In genomic region chr3:142795332-142795731, GRCh38 we compare ENCODE assay signal across 39 cellular contexts.
"Had no signal": no experiment of that assay in that cellular context is flagged by ENCODE, and none has a peak within 500 bp of the region (broad histone marks: within the 10 kb centered on the region; RNA-seq: fewer than 3 reads in every experiment).

No MANE protein-coding gene starts in this region.

- H3K27me3 Mint-ChIP-seq: activated naive CD4-positive, alpha-beta T cell treated with anti-CD3 and anti-CD28 coated beads, Interleukin-2, amount 10 ng/mL, durations not matched to agents 7 days and 5 days; activated naive CD4-positive, alpha-beta T cell treated with anti-CD3 and anti-CD28 coated beads, Interleukin-2, amount 50 U/mL, for 24 hours; activated naive CD8-positive, alpha-beta T cell; activated naive CD8-positive, alpha-beta T cell treated with anti-CD3 and anti-CD28 coated beads for 36 hours; activated naive CD8-positive, alpha-beta T cell treated with anti-CD3 and anti-CD28 coated beads, Interleukin-2, amount 50 U/mL, for 24 hours; activated T-cell treated with anti-CD3 and anti-CD28 coated beads, Interleukin-2, amount 50 U/mL, for 24 hours; activated T-helper 17 cell treated with anti-CD3 and anti-CD28 coated beads, Interleukin-2, amount 50 U/mL, for 72 hours; brain; central memory CD8-positive, alpha-beta T cell had no signal

- ATAC-seq: activated naive CD4-positive, alpha-beta T cell treated with anti-CD3 and anti-CD28 coated beads, Interleukin-2, amount 50 U/mL, for 72 hours; activated naive CD8-positive, alpha-beta T cell treated with anti-CD3 and anti-CD28 coated beads, Interleukin-2, amount 50 U/mL, for 24 hours; activated T-cell treated with anti-CD3 and anti-CD28 coated beads, Interleukin-2, amount 50 U/mL, for 4 hours; activated T-cell treated with anti-CD3 and anti-CD28 coated beads, Interleukin-2, amount 50 U/mL, for 72 hours; activated T-helper 17 cell treated with anti-CD3 and anti-CD28 coated beads, Interleukin-2, amount 50 U/mL, for 72 hours; body of pancreas had no signal

- H3K9me3 ChIP-seq: adrenal gland, ascending aorta, body of pancreas, breast epithelium had no signal

- FAIRE-seq: bronchial epithelial cell had no signal

- H3K36me3 Mint-ChIP-seq: activated naive CD4-positive, alpha-beta T cell treated with anti-CD3 and anti-CD28 coated beads, Interleukin-2, amount 10 ng/mL, durations not matched to agents 7 days and 5 days; activated naive CD8-positive, alpha-beta T cell treated with anti-CD3 and anti-CD28 coated beads, Interleukin-2, amount 10 ng/mL, durations not matched to agents 7 days and 5 days had no signal

- H3K4me1 Mint-ChIP-seq: activated naive CD4-positive, alpha-beta T cell treated with anti-CD3 and anti-CD28 coated beads, Interleukin-2, amount 10 ng/mL, durations not matched to agents 7 days and 5 days; activated naive CD4-positive, alpha-beta T cell treated with anti-CD3 and anti-CD28 coated beads, Interleukin-2, amount 50 U/mL, for 24 hours; activated naive CD8-positive, alpha-beta T cell treated with anti-CD3 and anti-CD28 coated beads for 36 hours; activated naive CD8-positive, alpha-beta T cell treated with anti-CD3 and anti-CD28 coated beads, Interleukin-2, amount 10 ng/mL, durations not matched to agents 7 days and 5 days; activated naive CD8-positive, alpha-beta T cell treated with anti-CD3 and anti-CD28 coated beads, Interleukin-2, amount 50 U/mL, for 24 hours; activated T-helper 17 cell treated with anti-CD3 and anti-CD28 coated beads, Interleukin-2, amount 50 U/mL, for 72 hours; brain; central memory CD8-positive, alpha-beta T cell had no signal

- H3K4me3 ChIP-seq: adrenal gland, ascending aorta, body of pancreas, breast epithelium, cardiac muscle cell had no signal

- H3K27ac ChIP-seq: adrenal gland, ascending aorta, body of pancreas, brain microvascular endothelial cell, breast epithelium, cardiac muscle cell had no signal

- H3K27me3 ChIP-seq: adrenal gland, ascending aorta, body of pancreas, brain microvascular endothelial cell, breast epithelium, cardiac muscle cell had no signal

- H3K4me1 ChIP-seq: adrenal gland, ascending aorta, body of pancreas, breast epithelium had no signal

- DNase-seq: activated effector memory CD4-positive, alpha-beta T cell treated with anti-CD3 and anti-CD28 coated beads, Interleukin-2, amount 50 U/mL, for 16 hours; activated effector memory CD4-positive, alpha-beta T cell treated with Interleukin-2 at 50 U/mL for 16 hours; activated gamma-delta T cell; activated gamma-delta T cell treated with Interleukin-2 at 50 U/mL for 16 hours; activated naive CD4-positive, alpha-beta T cell; activated naive CD4-positive, alpha-beta T cell treated with anti-CD3 and anti-CD28 coated beads for 36 hours; activated naive CD4-positive, alpha-beta T cell treated with anti-CD3 and anti-CD28 coated beads, Interleukin-2, amount 10 ng/mL, durations not matched to agents 7 days and 5 days; activated naive CD4-positive, alpha-beta T cell treated with anti-CD3 and anti-CD28 coated beads, Interleukin-2, amount 50 U/mL, for 16 hours; activated naive CD4-positive, alpha-beta T cell treated with Interleukin-2 at 50 U/mL for 16 hours; activated naive CD8-positive, alpha-beta T cell treated with anti-CD3 and anti-CD28 coated beads for 36 hours; activated naive CD8-positive, alpha-beta T cell treated with anti-CD3 and anti-CD28 coated beads, Interleukin-2, amount 10 ng/mL, durations not matched to agents 7 days and 5 days; activated naive CD8-positive, alpha-beta T cell treated with anti-CD3 and anti-CD28 coated beads, Interleukin-2, amount 50 U/mL, for 24 hours; activated T-cell treated with anti-CD3 and anti-CD28 coated beads, Interleukin-2, amount 50 U/mL, for 1 hour; activated T-cell treated with anti-CD3 and anti-CD28 coated beads, Interleukin-2, amount 50 U/mL, for 24 hours; activated T-cell treated with anti-CD3 and anti-CD28 coated beads, Interleukin-2, amount 50 U/mL, for 4 hours; activated T-cell treated with anti-CD3 and anti-CD28 coated beads, Interleukin-2, amount 50 U/mL, for 48 hours; activated T-cell treated with anti-CD3 and anti-CD28 coated beads, Interleukin-2, amount 50 U/mL, for 72 hours; adrenal gland; amniotic stem cell; amygdala; anterior cingulate cortex; aorta; body of pancreas; brain microvascular endothelial cell; caudate nucleus; central memory CD4-positive, alpha-beta T cell; cerebellar nuclear complex had no signal

- H3K36me3 ChIP-seq: adrenal gland, ascending aorta, brain microvascular endothelial cell, breast epithelium, cardiac muscle cell had no signal

- H3K27ac Mint-ChIP-seq: activated naive CD4-positive, alpha-beta T cell treated with anti-CD3 and anti-CD28 coated beads for 36 hours; activated naive CD4-positive, alpha-beta T cell treated with anti-CD3 and anti-CD28 coated beads, Interleukin-2, amount 10 ng/mL, durations not matched to agents 7 days and 5 days; activated naive CD4-positive, alpha-beta T cell treated with anti-CD3 and anti-CD28 coated beads, Interleukin-2, amount 50 U/mL, for 24 hours; activated naive CD4-positive, alpha-beta T cell treated with anti-CD3 and anti-CD28 coated beads, Interleukin-2, amount 50 U/mL, for 72 hours; activated naive CD8-positive, alpha-beta T cell; activated naive CD8-positive, alpha-beta T cell treated with anti-CD3 and anti-CD28 coated beads for 36 hours; activated naive CD8-positive, alpha-beta T cell treated with anti-CD3 and anti-CD28 coated beads, Interleukin-2, amount 10 ng/mL, durations not matched to agents 7 days and 5 days; activated naive CD8-positive, alpha-beta T cell treated with anti-CD3 and anti-CD28 coated beads, Interleukin-2, amount 50 U/mL, for 24 hours; activated T-cell treated with anti-CD3 and anti-CD28 coated beads, Interleukin-2, amount 50 U/mL, for 24 hours; activated T-cell treated with anti-CD3 and anti-CD28 coated beads, Interleukin-2, amount 50 U/mL, for 72 hours; activated T-helper 1 cell treated with anti-CD3 and anti-CD28 coated beads, Interleukin-12 subunit alpha, Interleukin-12 subunit beta, Interleukin-2, Interleukin-4 antibody, amounts not matched to agents 30 ng/mL and 10 ng/mL and 1 ng/mL, durations not matched to agents 14 hours and 24 hours and 36 hours; activated T-helper 17 cell treated with anti-CD3 and anti-CD28 coated beads, Interleukin-2, amount 50 U/mL, for 72 hours; activated T-helper 2 cell treated with anti-CD3 and anti-CD28 coated beads, Interferon-gamma antibody, Interleukin-2, Interleukin-4, amounts not matched to agents 10 μg/mL and 5 μg/mL and 100 μg/mL, durations not matched to agents 14 hours and 24 hours and 36 hours; brain had no signal

- H3K4me3 Mint-ChIP-seq: activated naive CD4-positive, alpha-beta T cell treated with anti-CD3 and anti-CD28 coated beads for 36 hours; activated naive CD4-positive, alpha-beta T cell treated with anti-CD3 and anti-CD28 coated beads, Interleukin-2, amount 10 ng/mL, durations not matched to agents 7 days and 5 days; activated naive CD4-positive, alpha-beta T cell treated with anti-CD3 and anti-CD28 coated beads, Interleukin-2, amount 50 U/mL, for 24 hours; activated naive CD8-positive, alpha-beta T cell; activated naive CD8-positive, alpha-beta T cell treated with anti-CD3 and anti-CD28 coated beads for 36 hours; activated naive CD8-positive, alpha-beta T cell treated with anti-CD3 and anti-CD28 coated beads, Interleukin-2, amount 10 ng/mL, durations not matched to agents 7 days and 5 days; activated naive CD8-positive, alpha-beta T cell treated with anti-CD3 and anti-CD28 coated beads, Interleukin-2, amount 50 U/mL, for 24 hours; activated T-cell treated with anti-CD3 and anti-CD28 coated beads, Interleukin-2, amount 50 U/mL, for 24 hours; activated T-cell treated with anti-CD3 and anti-CD28 coated beads, Interleukin-2, amount 50 U/mL, for 4 hours; activated T-cell treated with anti-CD3 and anti-CD28 coated beads, Interleukin-2, amount 50 U/mL, for 72 hours; activated T-helper 1 cell treated with anti-CD3 and anti-CD28 coated beads, Interleukin-12 subunit alpha, Interleukin-12 subunit beta, Interleukin-2, Interleukin-4 antibody, amounts not matched to agents 30 ng/mL and 10 ng/mL and 1 ng/mL, durations not matched to agents 14 hours and 24 hours and 36 hours; activated T-helper 17 cell treated with anti-CD3 and anti-CD28 coated beads, Interleukin-2, amount 50 U/mL, for 72 hours; brain; central memory CD8-positive, alpha-beta T cell had no signal

- H3K9me3 Mint-ChIP-seq: activated naive CD4-positive, alpha-beta T cell treated with anti-CD3 and anti-CD28 coated beads for 36 hours; activated naive CD4-positive, alpha-beta T cell treated with anti-CD3 and anti-CD28 coated beads, Interleukin-2, amount 10 ng/mL, durations not matched to agents 7 days and 5 days; activated naive CD4-positive, alpha-beta T cell treated with anti-CD3 and anti-CD28 coated beads, Interleukin-2, amount 50 U/mL, for 24 hours; activated naive CD4-positive, alpha-beta T cell treated with anti-CD3 and anti-CD28 coated beads, Interleukin-2, amount 50 U/mL, for 72 hours; activated naive CD8-positive, alpha-beta T cell treated with anti-CD3 and anti-CD28 coated beads for 36 hours; activated naive CD8-positive, alpha-beta T cell treated with anti-CD3 and anti-CD28 coated beads, Interleukin-2, amount 10 ng/mL, durations not matched to agents 7 days and 5 days; activated naive CD8-positive, alpha-beta T cell treated with anti-CD3 and anti-CD28 coated beads, Interleukin-2, amount 50 U/mL, for 24 hours; activated T-cell treated with anti-CD3 and anti-CD28 coated beads, Interleukin-2, amount 50 U/mL, for 24 hours; activated T-cell treated with anti-CD3 and anti-CD28 coated beads, Interleukin-2, amount 50 U/mL, for 4 hours; activated T-cell treated with anti-CD3 and anti-CD28 coated beads, Interleukin-2, amount 50 U/mL, for 72 hours; activated T-helper 1 cell treated with anti-CD3 and anti-CD28 coated beads, Interleukin-12 subunit alpha, Interleukin-12 subunit beta, Interleukin-2, Interleukin-4 antibody, amounts not matched to agents 30 ng/mL and 10 ng/mL and 1 ng/mL, durations not matched to agents 14 hours and 24 hours and 36 hours; activated T-helper 17 cell treated with anti-CD3 and anti-CD28 coated beads, Interleukin-2, amount 50 U/mL, for 72 hours; activated T-helper 2 cell treated with anti-CD3 and anti-CD28 coated beads, Interferon-gamma antibody, Interleukin-2, Interleukin-4, amounts not matched to agents 10 μg/mL and 5 μg/mL and 100 μg/mL, durations not matched to agents 14 hours and 24 hours and 36 hours; brain; central memory CD8-positive, alpha-beta T cell had no signal
